ENCODE assay signal across 8 cellular contexts in genomic region chr17:76354747-76355310, GRCh38. TPM values are rescaled to one million over a fixed set of nuclear protein-coding genes. Genes with fewer than 3 reads are reported as not detected.
DNase-seq lines count a peak whose midpoint lies in the region; ATAC-seq and TF ChIP-seq lines count a peak whose summit lies in the region.

No MANE protein-coding gene starts in this region.

- POLR2A ChIA-PET in AG04449 (lab: Yijun Ruan, JAX), result interaction anchor here (0.6 to 2.9 kb wide), 3 partner anchors 16 to 143 kb away, joined by 3 to 15 read pairs (median 3); no protein-coding TSS in a partner anchor

- 0 out of 2 replicates have a peak overlapping the region, but pooled peaks have one; percentile 6 for H3K4me3 ChIP-seq in AG04449 (ENCODE audit: low read depth, low read length)
- no peak overlapping the region for H3K4me3 ChIP-seq in GM23248
- H3K4me3 ChIP-seq in SU-DHL-6 (ENCODE audit: insufficient read depth, low read length, poor library complexity, severe bottlenecking), result no peak overlapping the region

- H3K36me3 ChIP-seq in GM23248 (ENCODE audit: low read depth), result no peaks in the 10 kb centered on the region
- H3K36me3 ChIP-seq in SU-DHL-6 (ENCODE audit: low read length), result no peaks in the 10 kb centered on the region

- no peaks in the 10 kb centered on the region for H3K27me3 ChIP-seq in GM23248 (replicated peaks; ENCODE audit: insufficient read depth)
- no peaks in the 10 kb centered on the region for H3K27me3 ChIP-seq in SU-DHL-6 (ENCODE audit: low read length)

- H2AFZ ChIP-seq in GM23248 (peak overlapping the region; percentile 70), SU-DHL-6 (ENCODE audit: low read depth, low read length, severe bottlenecking) (no peak overlapping the region)

- H3F3A ChIP-seq in GM23248 (ENCODE audit: insufficient read depth) (peaks cover 2% of the 10 kb centered on the region; the same call in 1 of the 2 replicates), SU-DHL-6 (ENCODE audit: insufficient read depth) (peaks cover 5% of the 10 kb centered on the region; the same call in 1 of the 2 replicates)

- WGBS in GM23248 (ENCODE audit: low coverage in 1 of 2, low lambda C conversion rate in 2 of 2, missing lambda C conversion rate in 2 of 2), 2 experiments, result 57 to 68% methylated on average over 13 of the region's 13 CpGs

- H3K9ac ChIP-seq in GM23248 (peak overlapping the region; percentile 93), SU-DHL-6 (ENCODE audit: low read length) (no peak overlapping the region)

- TF ChIP-seq CTCF in AG04449 (IDR thresholded peaks at IDR 0.05; ENCODE audit: insufficient read depth, low read length, missing control alignments) (no peak), SU-DHL-6 (IDR thresholded peaks at IDR 0.05; ENCODE audit: insufficient read depth, low read length, poor library complexity, severe bottlenecking) (no peak), GM13977 (IDR thresholded peaks at IDR 0.05; ENCODE audit: extremely low read depth, insufficient read depth, missing control alignments) (no peak)

- peak overlapping the region; percentile 96 for H3K4me2 ChIP-seq in GM23248 (ENCODE audit: unreplicated experiment)
- H3K4me2 ChIP-seq in SU-DHL-6 (ENCODE audit: low read depth, low read length, poor library complexity, severe bottlenecking), result peak overlapping the region; percentile 77

- H3K4me1 ChIP-seq in GM23248 (ENCODE audit: insufficient read depth), result peaks cover 6% of the 10 kb centered on the region; the same call in 1 of the 2 replicates

- CTCF ChIA-PET in AG04449 (lab: Yijun Ruan, JAX), result interaction anchor here (1.2 to 8.2 kb wide), 9 partner anchors 8 to 55 kb away, joined by 3 to 74 read pairs (median 16); partner anchors contain the start of gene SPHK1

- ATAC-seq in HG03469 (IDR thresholded peaks at IDR 0.05; ENCODE audit: unreplicated experiment), result no peak

- H3K27ac ChIP-seq in GM23248 (peak overlapping the region; percentile 17; the same call in 1 of the 2 replicates), SU-DHL-6 (ENCODE audit: low read depth, low read length) (no peak overlapping the region)

- H4K20me1 ChIP-seq in GM23248 (ENCODE audit: insufficient read depth) (no peaks in the 10 kb centered on the region), SU-DHL-6 (ENCODE audit: low read depth, low read length) (no peaks in the 10 kb centered on the region)

- in situ Hi-C loops in GM23248 (cut with MboI), result no loop called here
- in situ Hi-C loops in GM13977 (cut with MboI; ENCODE audit: low pct_unique_long_range_greater_than_20kb, low sequenced_read_pairs, unreplicated experiment), result no loop called here

- H3K79me2 ChIP-seq in GM23248 (ENCODE audit: insufficient read depth) (peaks cover 33% of the 10 kb centered on the region), SU-DHL-6 (ENCODE audit: insufficient read depth, low read length) (peaks cover 26% of the 10 kb centered on the region)

- DNase-seq in AG04449 (ENCODE audit: low read depth, low spot score) (no peak), GM23248 (peak; percentile 31), iPS-NIHi7 (ENCODE audit: extremely low spot score) (peak; percentile 10), amniotic stem cell (lab: John Stamatoyannopoulos, UW) (no peak), GM13977 (ENCODE audit: low spot score) (no peak)
- DNase-seq in central memory CD4-positive, alpha-beta T cell, result no peak

- H3K9me2 ChIP-seq in GM23248 (ENCODE audit: insufficient read depth) (no peaks in the 10 kb centered on the region), SU-DHL-6 (replicated peaks; ENCODE audit: insufficient read depth, low read length) (no peaks in the 10 kb centered on the region)

- H3K9me3 ChIP-seq in GM23248 (ENCODE audit: low read depth) (no peaks in the 10 kb centered on the region), SU-DHL-6 (ENCODE audit: insufficient read depth, low read length) (no peaks in the 10 kb centered on the region)

RNA-seq across cellular contexts. Expression of gene PRPSAP1, which starts 1.1 kb away (rescaled TPM):
- total RNA-seq in GM23248 (2014; rRNA removed; shearing (Covaris generic)), result 44.5 and 53.2 TPM in 2 replicates
- 55.1 and 56.5 TPM in 2 replicates for polyA plus RNA-seq in GM23248 (2016; fragmentation: Nextera tagmentation; extraction: Ambion mirVana)

RNA-seq across cellular contexts. Expression of gene SPHK1, which starts 29.6 kb away (rescaled TPM):
- 112 and 113 TPM in 2 replicates for total RNA-seq in GM23248 (2014; rRNA removed; shearing (Covaris generic))
- polyA plus RNA-seq in GM23248 (2016; fragmentation: Nextera tagmentation; extraction: Ambion mirVana), result 69.2 and 72.3 TPM in 2 replicates

RNA-seq across cellular contexts. Expression of gene QRICH2, which starts 46.8 kb away (rescaled TPM):
- total RNA-seq in GM23248 (2014; rRNA removed; shearing (Covaris generic)), result 3.7 and 4.0 TPM in 2 replicates
- polyA plus RNA-seq in GM23248 (2016; fragmentation: Nextera tagmentation; extraction: Ambion mirVana), result 1.3 and 1.5 TPM in 2 replicates

Comparison
In these comparisons a context has a peak if more than half of its experiments do, and no peak if none do; other contexts are left out.
1. DNase-seq: peak in GM23248 (single experiment) and iPS-NIHi7 (single experiment); none in AG04449 (single experiment), amniotic stem cell (single experiment), central memory CD4-positive, alpha-beta T cell (single experiment) and GM13977 (single experiment).